8 cellular contexts compared by ENCODE assay signal in genomic region chr3:142447852-142448315, GRCh38. TPM values are rescaled to one million over a fixed set of nuclear protein-coding genes. Genes with fewer than 3 reads are reported as not detected.
DNase-seq lines count a peak whose midpoint lies in the region; ATAC-seq and TF ChIP-seq lines count a peak whose summit lies in the region.

Gene XRN1 (minus strand): TSS chr3:142448037. CDS start chr3:142447944, 93 bp downstream.

- H3K4me1 ChIP-seq in mammary epithelial cell (ENCODE audit: insufficient read depth, low read length), result peaks cover 6% of the 10 kb centered on the region
- H3K4me1 ChIP-seq in iPS-20b (ENCODE audit: insufficient read depth, low read length), result no peaks in the 10 kb centered on the region

- DNase-seq in AG04450 (ENCODE audit: low read depth, low spot score) (peak; percentile 86), NCI-H2227 treated with DMSO at 0.1 percent for 48 hours (lab: John Stamatoyannopoulos, UW) (peak; percentile 79), mammary epithelial cell (peak; percentile 88)

- no TSS peak for BruUV-seq in mammary epithelial cell (replicated peaks; lab: Mats Ljungman, UMichigan)

- peak within 1 kb of the TSS; percentile 96 for H3K4me2 ChIP-seq in mammary epithelial cell (ENCODE audit: insufficient read depth, low read depth, low read length)

- H2AFZ ChIP-seq in mammary epithelial cell (ENCODE audit: low read depth, low read length), result peak within 1 kb of the TSS; percentile 91

- CTCF ChIA-PET in AG04450 (lab: Charles Lee) (no interaction called here), mammary epithelial cell (lab: Charles Lee; ENCODE audit: low non-redundant PET) (no interaction called here)

- dilution Hi-C loops in mammary epithelial cell (cut with HindIII; ENCODE audit: low sequenced_read_pairs), result no loop called here

- H3K36me3 ChIP-seq in mammary epithelial cell (ENCODE audit: insufficient read depth, low read length), result peaks cover 2% of the 10 kb centered on the region
- peaks cover 11% of the 10 kb centered on the region; the same call in 1 of the 2 replicates for H3K36me3 ChIP-seq in iPS-20b (ENCODE audit: insufficient read depth, low read depth, low read length)

- TF ChIP-seq CTCF in AG04450 (IDR thresholded peaks at IDR 0.05; ENCODE audit: low read depth, low read length) (no peak), WI38 (IDR thresholded peaks at IDR 0.05; ENCODE audit: low read depth, low read length) (no peak), mammary epithelial cell (conservative IDR thresholded peaks at IDR 0.05 in 1 of 2, IDR thresholded peaks at IDR 0.05 in 1 of 2; ENCODE audit: extremely low read depth in 1 of 2, insufficient read depth in 1 of 2, low read depth in 1 of 2, low read length in 2 of 2) (no peak)

- WGBS in mammary epithelial cell (ENCODE audit: low coverage, missing lambda C conversion rate), result under 1% methylated on average over 39 of the region's 40 CpGs

- in situ Hi-C loops in mammary epithelial cell (cut with MboI; ENCODE audit: low sequenced_read_pairs in 2 of 2), result no loop called here

- ATAC-seq in GM18907 (IDR thresholded peaks at IDR 0.05; ENCODE audit: unreplicated experiment) (peak; percentile 84), HG03159 (IDR thresholded peaks at IDR 0.05; ENCODE audit: unreplicated experiment) (peak; percentile 84)

- POLR2A ChIA-PET in AG04450 (lab: Yijun Ruan, JAX), result interaction anchor here (0.6 to 0.7 kb wide), 2 partner anchors 24 to 553 kb away, joined by 3 read pairs; partner anchors contain the start of gene U2SURP

- intact Hi-C loops in mammary epithelial cell (cut with micrococcal nuclease), result loop anchor here (5.0 kb wide), 1 partner anchor 711 kb away; the partner anchor contains the start of gene RNF7

- peaks cover 3% of the 10 kb centered on the region for H3K9me3 ChIP-seq in AG04450 (ENCODE audit: control insufficient read depth, insufficient read depth, low read length)
- no peaks in the 10 kb centered on the region for H3K9me3 ChIP-seq in mammary epithelial cell (replicated peaks; ENCODE audit: insufficient read depth, low read length)
- no peaks in the 10 kb centered on the region for H3K9me3 ChIP-seq in iPS-20b (ENCODE audit: insufficient read depth, low read depth, low read length)

- H3K27me3 ChIP-seq in AG04450 (ENCODE audit: control insufficient read depth, insufficient read depth, low read length), result no peaks in the 10 kb centered on the region
- H3K27me3 ChIP-seq in mammary epithelial cell (ENCODE audit: insufficient read depth, low read length), result no peaks in the 10 kb centered on the region
- H3K27me3 ChIP-seq in iPS-20b (ENCODE audit: insufficient read depth, low read length), result no peaks in the 10 kb centered on the region

- H4K20me1 ChIP-seq in mammary epithelial cell (ENCODE audit: insufficient read depth, low read length), result no peaks in the 10 kb centered on the region

- H3K27ac ChIP-seq in AG04450 (ENCODE audit: low read depth, low read length) (peak within 1 kb of the TSS; percentile 95), mammary epithelial cell (ENCODE audit: insufficient read depth, low read depth, low read length) (peak within 1 kb of the TSS; percentile 95), iPS-20b (ENCODE audit: low read length) (peak within 1 kb of the TSS; percentile 64), skin epidermis (peak within 1 kb of the TSS; percentile 90 to 100 (median 98))

- peak within 1 kb of the TSS; percentile 99 for H3K9ac ChIP-seq in mammary epithelial cell (ENCODE audit: insufficient read depth, low read length)
- H3K9ac ChIP-seq in iPS-20b (ENCODE audit: low read depth, low read length), result peak within 1 kb of the TSS; percentile 91

- peaks cover 48% of the 10 kb centered on the region for H3K79me2 ChIP-seq in mammary epithelial cell (ENCODE audit: insufficient read depth, low read length)

- H3K4me3 ChIP-seq in AG04450 (ENCODE audit: low read depth, low read length) (peak within 1 kb of the TSS; percentile 97), WI38 (ENCODE audit: low read depth, low read length) (peak within 1 kb of the TSS; percentile 89), mammary epithelial cell (replicated peaks in 1 of 3; ENCODE audit: insufficient read depth in 1 of 3, low read depth in 2 of 3, low read length in 3 of 3) (peak within 1 kb of the TSS; percentile 75 to 98 (median 89)), iPS-20b (ENCODE audit: low read length) (peak within 1 kb of the TSS; percentile 84), skin epidermis (peak within 1 kb of the TSS; percentile 66 to 99 (median 80))

RNA-seq across cellular contexts. Expression of gene XRN1, which starts in this region (rescaled TPM):
- polyA plus RNA-seq in AG04450 (2011; rRNA removed) (26.4 and 36.9 TPM in 2 replicates), mammary epithelial cell (3.8 TPM)
- 38.4 and 55.2 TPM in 2 replicates for polyA minus RNA-seq in AG04450 (2011; rRNA and poly(A)+ RNA removed)
- total RNA-seq in mammary epithelial cell, result 10 to 100 TPM; 27.2 to 28.0 TPM
- 61.9 TPM for polyA minus RNA-seq in mammary epithelial cell

Comparison
In these comparisons a context has a peak if more than half of its experiments do, and no peak if none do; other contexts are left out.
1. Peak in every context shown above with its lines: DNase-seq, ATAC-seq, H3K4me3 ChIP-seq and H3K27ac ChIP-seq.